1 cellular context compared by ENCODE assay signal in the genomic region with DNA sequence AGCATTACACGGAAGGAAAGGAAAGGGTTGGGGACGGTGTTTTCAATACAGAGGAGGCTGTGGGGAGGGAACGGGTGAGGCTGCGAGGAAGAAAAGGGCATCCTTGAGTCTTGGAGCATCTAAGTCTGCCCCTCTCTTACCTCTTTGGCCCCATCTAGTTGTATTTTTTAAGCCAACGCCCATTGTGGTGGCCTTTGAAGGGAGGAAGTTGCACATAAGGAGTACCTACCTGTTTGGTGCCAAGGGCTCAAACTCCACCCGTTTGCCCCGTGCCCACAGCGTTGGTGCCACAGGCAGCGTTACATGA.
TF ChIP-seq lines count a peak whose summit lies in the region.

No MANE protein-coding gene starts in this region.

TF ChIP-seq in HEK293, 187 proteins besides CTCF, POLR2A, EP300 and RAD21 (continued from another document):
- TF ChIP-seq ZNF302 (tag by site-specific recombination; IDR thresholded peaks at IDR 0.05; ENCODE audit: low read depth), result no peak
- TF ChIP-seq ZNF354C (tag by site-specific recombination; IDR thresholded peaks at IDR 0.05; ENCODE audit: borderline replicate concordance, low read depth), result no peak
- TF ChIP-seq ZNF623 (tag by site-specific recombination; IDR thresholded peaks at IDR 0.05), result no peak
